ENCODE assay signal across 8 cellular contexts in genomic region chr1:156214024-156214748, GRCh38. TPM values are rescaled to one million over a fixed set of nuclear protein-coding genes. Genes with fewer than 3 reads are reported as not detected.
DNase-seq lines count a peak whose midpoint lies in the region; ATAC-seq and TF ChIP-seq lines count a peak whose summit lies in the region.

No MANE protein-coding gene starts in this region.

- H3K9me3 ChIP-seq in DND-41 (ENCODE audit: insufficient read depth, low read length, severe bottlenecking) = no peaks in the 10 kb centered on the region

- H3K27ac Mint-ChIP-seq in nephron progenitor cell = peak overlapping the region; percentile 76

- H3K27me3 Mint-ChIP-seq in nephron progenitor cell (ENCODE audit: low read depth, poor library complexity) = no peaks in the 10 kb centered on the region

- no peaks in the 10 kb centered on the region; the same call in 1 of the 2 replicates for H4K20me1 ChIP-seq in DND-41 (ENCODE audit: insufficient read depth, low read length)

- H3K9me3 Mint-ChIP-seq in nephron progenitor cell = no peaks in the 10 kb centered on the region

- H3K4me2 ChIP-seq in DND-41 (ENCODE audit: insufficient read depth, low read length) = peak overlapping the region; percentile 88

- H3K4me1 ChIP-seq in DND-41 (ENCODE audit: insufficient read depth, low read length) = peaks cover 23% of the 10 kb centered on the region

- H3K4me1 Mint-ChIP-seq in nephron progenitor cell = peaks cover 20% of the 10 kb centered on the region

- H3K79me2 ChIP-seq in DND-41 (ENCODE audit: insufficient read depth, low read length) = peaks cover 42% of the 10 kb centered on the region

- DNase-seq in DND-41 (no peak), NCI-H460 (ENCODE audit: extremely low read depth, low read depth) (peak; percentile 41), cardiac fibroblast (ENCODE audit: low read depth in 2 of 2) (peak; percentile 60 to 69), nephron progenitor cell (no peak), CD1c-positive myeloid dendritic cell (ENCODE audit: extremely low spot score) (no peak), NCI-H2227 (lab: John Stamatoyannopoulos, UW; ENCODE audit: unreplicated experiment) (no peak), NCI-H526 (lab: John Stamatoyannopoulos, UW) (no peak)

- no peak overlapping the region for H2AFZ ChIP-seq in DND-41 (ENCODE audit: low read depth, low read length)

- no peak overlapping the region for H3K27ac ChIP-seq in DND-41 (ENCODE audit: low read length)

- no peak for TF ChIP-seq CTCF in DND-41 (IDR thresholded peaks at IDR 0.05; ENCODE audit: borderline replicate concordance, extremely low read depth, low read length, poor library complexity, severe bottlenecking)
- TF ChIP-seq CTCF in cardiac fibroblast (IDR thresholded peaks at IDR 0.05; ENCODE audit: low read depth, low read length) = no peak
- TF ChIP-seq CTCF in nephron progenitor cell (IDR thresholded peaks at IDR 0.05) = no peak

- no peaks in the 10 kb centered on the region for H3K27me3 ChIP-seq in DND-41 (ENCODE audit: insufficient read depth, low read length, poor library complexity)

- ATAC-seq in DND-41 (ENCODE audit: insufficient read depth, low read depth) (no peak), GM19463 (IDR thresholded peaks at IDR 0.05; ENCODE audit: unreplicated experiment) (no peak)

- H3K36me3 ChIP-seq in DND-41 (ENCODE audit: insufficient read depth, low read length) = peaks cover 32% of the 10 kb centered on the region

- peaks cover 29% of the 10 kb centered on the region for H3K36me3 Mint-ChIP-seq in nephron progenitor cell (ENCODE audit: low read depth)

- H3K9ac ChIP-seq in DND-41 (ENCODE audit: low read depth, low read length) = peak overlapping the region; percentile 78

- H3K4me3 Mint-ChIP-seq in nephron progenitor cell = peak overlapping the region; percentile 96

- H3K4me3 ChIP-seq in DND-41 (ENCODE audit: low read depth in 1 of 2, low read length in 2 of 2) (peak overlapping the region; percentile 59 to 75; a peak in 3 of 4 replicates), cardiac fibroblast (replicated peaks in 1 of 2; ENCODE audit: low read depth in 2 of 2, low read length in 2 of 2) (peak overlapping the region in 1 of 2 donors; percentile 90)

RNA-seq across cellular contexts. Expression of gene PMF1, which starts 1.4 kb away (rescaled TPM):
- 47.5 and 59.2 TPM in 2 replicates for total RNA-seq in NCI-H460 (2014; rRNA removed; shearing (Covaris generic))
- 117 and 127 TPM in 2 replicates for polyA plus RNA-seq in NCI-H460 (2014; cell fraction: nucleus; rRNA removed)

RNA-seq across cellular contexts. Expression of gene SLC25A44, which starts 20.3 kb away (rescaled TPM):
- 18.4 and 19.1 TPM in 2 replicates for total RNA-seq in NCI-H460 (2014; rRNA removed; shearing (Covaris generic))
- 11.6 and 13.1 TPM in 2 replicates for polyA plus RNA-seq in NCI-H460 (2014; cell fraction: nucleus; rRNA removed)

RNA-seq across cellular contexts. Expression of gene BGLAP, which starts 27.8 kb away (rescaled TPM):
- 0.50 TPM in 1 of 2 replicates, not detected in the other for total RNA-seq in NCI-H460 (2014; rRNA removed; shearing (Covaris generic))
- 0.91 and 6.9 TPM in 2 replicates for polyA plus RNA-seq in NCI-H460 (2014; cell fraction: nucleus; rRNA removed)

RNA-seq across cellular contexts. Expression of gene PAQR6, which starts 33.7 kb away (rescaled TPM):
- 1.4 and 2.5 TPM in 2 replicates for total RNA-seq in NCI-H460 (2014; rRNA removed; shearing (Covaris generic))
- polyA plus RNA-seq in NCI-H460 (2014; cell fraction: nucleus; rRNA removed) = 9.6 and 16.6 TPM in 2 replicates

Comparison
In these comparisons a context has a peak if more than half of its experiments do, and no peak if none do; other contexts are left out.
1. DNase-seq: peak in NCI-H460 (single experiment) and cardiac fibroblast (2 of 2); none in DND-41 (single experiment), nephron progenitor cell (single experiment), CD1c-positive myeloid dendritic cell (single experiment), NCI-H2227 (single experiment) and NCI-H526 (0 of 2).